12 cellular contexts compared by ENCODE assay signal in genomic region chr3:29310865-29311264, GRCh38. TPM values are rescaled to one million over a fixed set of nuclear protein-coding genes. Genes with fewer than 3 reads are reported as not detected.
A peak's percentile ranks its signal among the peaks of the same experiment; 100 is the strongest.
DNase-seq lines count a peak whose midpoint lies in the region; ATAC-seq and TF ChIP-seq lines count a peak whose summit lies in the region.
"Had no signal": no experiment of that assay in that cellular context is flagged by ENCODE, and none has a peak within 500 bp of the region (broad histone marks: within the 10 kb centered on the region; RNA-seq: fewer than 3 reads in every experiment).

No MANE protein-coding gene starts in this region.

- H3K79me2 ChIP-seq in SK-N-SH (ENCODE audit: insufficient read depth): peaks cover 97% of the 10 kb centered on the region

- H3K36me3 ChIP-seq in cardiac muscle cell (no peaks in the 10 kb centered on the region), heart right ventricle (peaks cover 0 to 4% (median 0%) of the 10 kb centered on the region in 9 donors), SK-N-SH (replicated peaks in 1 of 2; ENCODE audit: control insufficient read depth in 1 of 2, insufficient read depth in 2 of 2, low read length in 1 of 2) (peaks cover 10% of the 10 kb centered on the region in 2 experiments), sigmoid colon (no peaks in the 10 kb centered on the region)

- no peaks in the 10 kb centered on the region for H3K27me3 Mint-ChIP-seq in glutamatergic neuron (ENCODE audit: unreplicated experiment)
- H3K27me3 Mint-ChIP-seq: CD4-positive, alpha-beta T cell had no signal

- peak; percentile 1 for TF ChIP-seq RAD21 in SK-N-SH (IDR thresholded peaks at IDR 0.05; ENCODE audit: low read length)

- TF ChIP-seq EP300 in SK-N-SH (IDR thresholded peaks at IDR 0.05; ENCODE audit: borderline replicate concordance in 1 of 2, low read depth in 1 of 2, low read length in 1 of 2): peak in 1 of 2 experiments; percentile 95; a peak in 2 of 4 replicates
- no peak for TF ChIP-seq EP300 in sigmoid colon (IDR thresholded peaks at IDR 0.05)

- intact Hi-C loops in heart right ventricle (cut with DNase I): no loop called here
- intact Hi-C loops in sigmoid colon (cut with DNase I): no loop called here

- no peak overlapping the region for H3K9ac ChIP-seq in SK-N-SH

- H3K27me3 ChIP-seq in cardiac muscle cell (no peaks in the 10 kb centered on the region), heart right ventricle (no peaks in the 10 kb centered on the region), SK-N-SH (ENCODE audit: insufficient read depth) (no peaks in the 10 kb centered on the region), sigmoid colon (no peaks in the 10 kb centered on the region)

- CTCF ChIA-PET in SK-N-SH (lab: Yijun Ruan, JAX): interaction anchor here (0.6 to 1.1 kb wide), 5 partner anchors 19 to 999 kb away, joined by 3 to 4 read pairs (median 3); partner anchors contain the start of gene RBMS3

- no peaks in the 10 kb centered on the region for H3K36me3 Mint-ChIP-seq in glutamatergic neuron (ENCODE audit: unreplicated experiment)

- H4K20me1 ChIP-seq in SK-N-SH (ENCODE audit: insufficient read depth): no peaks in the 10 kb centered on the region

- H3F3A ChIP-seq in SK-N-SH (replicated peaks; ENCODE audit: insufficient read depth): peaks cover 6% of the 10 kb centered on the region

- H3K9me3 ChIP-seq in cardiac muscle cell (ENCODE audit: low read depth): no peaks in the 10 kb centered on the region
- no peaks in the 10 kb centered on the region for H3K9me3 ChIP-seq in heart right ventricle
- H3K9me3 ChIP-seq in SK-N-SH: no peaks in the 10 kb centered on the region
- H3K9me3 ChIP-seq in sigmoid colon: no peaks in the 10 kb centered on the region
- H3K9me3 ChIP-seq: Caco-2 had no signal

- H3K4me3 ChIP-seq in cardiac muscle cell: no peak overlapping the region
- no peak overlapping the region for H3K4me3 ChIP-seq in heart right ventricle
- H3K4me3 ChIP-seq in SK-N-SH (ENCODE audit: low read depth in 2 of 2, low read length in 1 of 2): no peak overlapping the region
- H3K4me3 ChIP-seq in sigmoid colon: no peak overlapping the region

- no peaks in the 10 kb centered on the region for H3K9me2 ChIP-seq in SK-N-SH

- H3K4me3 Mint-ChIP-seq in glutamatergic neuron (ENCODE audit: unreplicated experiment): no peak overlapping the region
- H3K4me3 Mint-ChIP-seq: CD4-positive, alpha-beta T cell; H9 had no signal

- no peak overlapping the region for H3K27ac Mint-ChIP-seq in glutamatergic neuron (ENCODE audit: unreplicated experiment)
- H3K27ac Mint-ChIP-seq: CD4-positive, alpha-beta T cell; H9 had no signal

- ATAC-seq in heart right ventricle (no peak), HG03342 (IDR thresholded peaks at IDR 0.05; ENCODE audit: unreplicated experiment) (no peak)

- DNase-seq in cardiac muscle cell (ENCODE audit: low read depth in 1 of 2, low spot score in 1 of 2) (no peak), heart right ventricle (no peak), SK-N-SH (no peak), sigmoid colon (no peak), glutamatergic neuron (no peak), NCI-H1092 treated with DMSO at 0.1 percent for 48 hours (lab: John Stamatoyannopoulos, UW) (no peak)
- DNase-seq: Caco-2; CD4-positive, alpha-beta T cell; H9 had no signal

- H3K4me1 Mint-ChIP-seq in glutamatergic neuron (ENCODE audit: low read depth, unreplicated experiment): no peaks in the 10 kb centered on the region

- WGBS in heart right ventricle, 2 donors: 53 to 72% methylated on average over 1 of the region's 1 CpG
- WGBS in SK-N-SH (ENCODE audit: low lambda C conversion rate): 71% methylated on average over 1 of the region's 1 CpG
- 80 to 83% methylated on average over 1 of the region's 1 CpG for WGBS in sigmoid colon, 2 donors

- H3K4me2 ChIP-seq in SK-N-SH: no peak overlapping the region

- H3K27ac ChIP-seq in cardiac muscle cell (peak overlapping the region; percentile 66), heart right ventricle (peak overlapping the region in 1 of 10 donors; percentile 7), SK-N-SH (ENCODE audit: low read depth in 2 of 2, low read length in 1 of 2) (peak overlapping the region; percentile 2 to 99; a peak in 3 of 4 replicates), sigmoid colon (peak overlapping the region in 3 of 4 donors; percentile 68 to 75 (median 73))
- H3K27ac ChIP-seq: C4-2B had no signal

- no peak for TF ChIP-seq POLR2A in sigmoid colon (IDR thresholded peaks at IDR 0.05)

- no peak for TF ChIP-seq CTCF in cardiac muscle cell (IDR thresholded peaks at IDR 0.05; ENCODE audit: low read depth, low read length)
- no peak for TF ChIP-seq CTCF in heart right ventricle (IDR thresholded peaks at IDR 0.05)
- TF ChIP-seq CTCF in SK-N-SH (IDR thresholded peaks at IDR 0.05): no peak
- TF ChIP-seq CTCF in sigmoid colon (IDR thresholded peaks at IDR 0.05): no peak
- no peak for TF ChIP-seq CTCF in glutamatergic neuron (IDR thresholded peaks at IDR 0.05; ENCODE audit: partially characterized antibody, unreplicated experiment)

- H2AFZ ChIP-seq in SK-N-SH (ENCODE audit: low read depth): no peak overlapping the region

- POLR2A ChIA-PET in SK-N-SH (lab: Yijun Ruan, JAX): interaction anchor here (0.6 to 1.5 kb wide), 5 partner anchors 21 to 332 kb away, joined by 3 to 8 read pairs (median 5); partner anchors contain the start of gene RBMS3

- H3K4me1 ChIP-seq in cardiac muscle cell (ENCODE audit: low read depth) (peaks cover 32% of the 10 kb centered on the region), heart right ventricle (peaks cover 6 to 96% (median 48%) of the 10 kb centered on the region in 9 donors), SK-N-SH (ENCODE audit: control insufficient read depth in 1 of 2, insufficient read depth in 2 of 2, low read depth in 1 of 2, low read length in 1 of 2) (peaks cover 18 to 63% of the 10 kb centered on the region in 2 experiments; a peak in 3 of 4 replicates), sigmoid colon (peaks cover 0 to 76% (median 52%) of the 10 kb centered on the region in 4 donors)
- H3K4me1 ChIP-seq: Caco-2 had no signal

- no peaks in the 10 kb centered on the region for H3K9me3 Mint-ChIP-seq in glutamatergic neuron (ENCODE audit: unreplicated experiment)
- H3K9me3 Mint-ChIP-seq: CD4-positive, alpha-beta T cell; H9 had no signal

TF ChIP-seq in SK-N-SH, 30 proteins besides CTCF, POLR2A, EP300 and RAD21:
- peak; percentile 57; the same call in 1 of the 2 replicates for TF ChIP-seq TEAD4 (IDR thresholded peaks at IDR 0.05; ENCODE audit: borderline replicate concordance, insufficient read depth)
- peak; percentile 97 for TF ChIP-seq FOXJ3 (CRISPR knock-in tag; IDR thresholded peaks at IDR 0.05)
- peak; percentile 98 for TF ChIP-seq GATA2 (CRISPR knock-in tag; IDR thresholded peaks at IDR 0.05)
- no peak for TF ChIP-seq MAX (IDR thresholded peaks at IDR 0.05; ENCODE audit: low read depth)
- peak; percentile 62 for TF ChIP-seq CHD2 (IDR thresholded peaks at IDR 0.05; ENCODE audit: low read length, partially characterized antibody)
- TF ChIP-seq MXI1 (IDR thresholded peaks at IDR 0.05; ENCODE audit: low read depth, low read length): 0 out of 2 replicates have a peak, but pooled peaks have one; percentile 51
- TF ChIP-seq RCOR1 (IDR thresholded peaks at IDR 0.05; ENCODE audit: low read length): peak; percentile 93
- TF ChIP-seq NFIC (IDR thresholded peaks at IDR 0.05; ENCODE audit: borderline replicate concordance): no peak
- peak; percentile 43; the same call in 1 of the 2 replicates for TF ChIP-seq TCF12 (IDR thresholded peaks at IDR 0.05)
- peak; percentile 29; the same call in 1 of the 2 replicates for TF ChIP-seq POLR2AphosphoS5 (IDR thresholded peaks at IDR 0.05; ENCODE audit: low read depth, low read length)
TF ChIP-seq in SK-N-SH: peak in this region for 8.

RNA-seq across cellular contexts. Expression of gene RBMS3, which starts 30.0 kb away (rescaled TPM):
- total RNA-seq in cardiac muscle cell (17.5 and 20.8 TPM in 2 replicates), heart right ventricle (10 to 100 TPM; 22.0 to 41.1 (median 28.6) TPM), sigmoid colon (10 to 100 TPM; 39.9 to 61.9 (median 59.8) TPM), glutamatergic neuron (ENCODE audit: unreplicated experiment) (65.1 TPM)
- polyA plus RNA-seq in cardiac muscle cell (20.8 and 33.4 TPM in 2 replicates), heart right ventricle (1 to 10 TPM; 3.2 to 8.1 TPM), SK-N-SH (2012; rRNA removed) (8.2 and 9.9 TPM in 2 replicates), sigmoid colon (1 to 10 TPM in 2 of 3 donors, under 1 TPM in 1; 0.46 to 3.9 (median 3.0) TPM)
- 6.5 and 8.0 TPM in 2 replicates for polyA plus RNA-seq in SK-N-SH (2012; cell fraction: cytosol; rRNA removed)
- polyA plus RNA-seq in SK-N-SH (2012; cell fraction: nucleus; rRNA removed): 15.1 and 25.1 TPM in 2 replicates
- total RNA-seq: HT-29 had no signal
